12 cellular contexts compared by ENCODE assay signal in the genomic region with DNA sequence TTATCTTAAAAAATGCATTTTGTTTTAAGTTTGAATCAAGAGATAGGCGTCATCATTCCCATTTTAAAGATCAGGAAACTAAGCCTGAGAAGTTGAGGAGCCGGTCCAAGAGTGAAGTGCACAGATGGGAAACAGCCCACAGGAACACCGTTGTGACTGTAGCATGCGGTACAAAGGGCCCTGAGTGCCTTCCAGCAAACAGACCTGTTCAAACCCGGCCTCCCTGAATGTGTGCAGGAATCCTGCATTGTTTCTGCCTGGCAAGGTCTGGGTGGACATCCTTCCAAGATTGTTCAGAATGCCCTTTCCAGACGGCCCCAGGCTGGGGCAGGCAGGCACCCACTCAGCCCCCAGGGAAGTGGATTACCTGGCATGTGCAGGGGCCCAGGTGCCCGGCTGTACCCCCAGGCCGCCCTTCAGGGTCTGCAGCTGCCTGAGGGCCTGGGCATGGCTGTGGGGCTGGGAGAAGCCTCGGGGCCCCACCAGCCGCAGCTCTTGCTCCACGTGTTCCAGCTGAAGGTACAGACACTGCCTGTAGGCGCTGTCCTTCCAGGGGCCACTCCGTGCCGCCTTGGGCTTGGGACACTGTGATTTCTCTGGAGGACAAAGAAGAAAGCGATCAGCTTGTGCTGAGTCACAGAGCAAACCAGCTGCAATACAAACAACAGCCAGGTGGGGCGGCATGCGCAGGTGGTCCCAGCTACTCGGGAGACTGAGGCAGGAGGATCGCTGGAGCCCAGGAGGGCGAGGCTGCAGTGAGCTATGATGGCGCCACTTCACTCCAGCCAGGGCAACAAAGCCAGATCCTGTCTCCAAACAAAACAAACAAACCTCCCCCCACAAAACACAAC. TPM values are rescaled to one million over a fixed set of nuclear protein-coding genes. Genes with fewer than 3 reads are reported as not detected.
DNase-seq lines count a peak whose midpoint lies in the region; ATAC-seq and TF ChIP-seq lines count a peak whose summit lies in the region.
"Had no signal": no experiment of that assay in that cellular context is flagged by ENCODE, and none has a peak within 500 bp of the region (broad histone marks: within the 10 kb centered on the region; RNA-seq: fewer than 3 reads in every experiment).

No MANE protein-coding gene starts in this region.

- peak; percentile 18 for TF ChIP-seq CTCF in fibroblast of the aortic adventitia (IDR thresholded peaks at IDR 0.05; ENCODE audit: insufficient read depth, low read length)

- peaks cover 24% of the 10 kb centered on the region for H3K4me1 ChIP-seq in NT2/D1 (ENCODE audit: insufficient read depth, insufficient read length)
- H3K4me1 ChIP-seq: HAP-1 had no signal

- H3K4me3 ChIP-seq in NT2/D1 (ENCODE audit: insufficient read length, low read depth) (no peak overlapping the region), fibroblast of the aortic adventitia (ENCODE audit: low read depth, low read length) (no peak overlapping the region)
- H3K4me3 ChIP-seq: HAP-1, SJSA1 had no signal

- no peaks in the 10 kb centered on the region for H3K9me3 ChIP-seq in NT2/D1 (ENCODE audit: insufficient read depth, low read length)
- H3K9me3 ChIP-seq: HAP-1, SJSA1 had no signal

- no peak for ATAC-seq in HG02678 (IDR thresholded peaks at IDR 0.05; ENCODE audit: unreplicated experiment)

- H3K9ac ChIP-seq in NT2/D1 (ENCODE audit: insufficient read length, low read depth), result peak overlapping the region; percentile 57

- no peaks in the 10 kb centered on the region for H3K27me3 ChIP-seq in NT2/D1 (ENCODE audit: insufficient read depth, insufficient read length)
- H3K27me3 ChIP-seq: SJSA1 had no signal

- H3K36me3 ChIP-seq in NT2/D1 (ENCODE audit: insufficient read depth, insufficient read length, low read length), result no peaks in the 10 kb centered on the region
- H3K36me3 ChIP-seq: HAP-1, SJSA1 had no signal

- peak; percentile 26 for DNase-seq in stimulated activated CD4-positive, alpha-beta T cell treated with anti-CD3 and anti-CD28 coated beads, Interleukin-15, amount 100 ng/mL, for 24 hours
- DNase-seq in stimulated activated CD4-positive, alpha-beta T cell treated with anti-CD3 and anti-CD28 coated beads, Interleukin-4, amount 100 ng/mL, for 1 hour, result no peak
- DNase-seq in NT2/D1 (ENCODE audit: low read depth, low spot score) (peak; percentile 51), fibroblast of the aortic adventitia (ENCODE audit: low read depth) (no peak), epidermal melanocyte (ENCODE audit: insufficient read length, low spot score) (no peak), NCI-H187 (lab: John Stamatoyannopoulos, UW) (no peak), NCI-H1417 treated with DMSO at 0.1 percent for 48 hours (lab: John Stamatoyannopoulos, UW) (no peak)
- DNase-seq: cerebellar nuclear complex, NCI-H146 had no signal

RNA-seq across cellular contexts. Expression of gene GCSH, which starts 45.0 kb away (rescaled TPM):
- total RNA-seq in fibroblast of the aortic adventitia (ENCODE audit: low replicate concordance), result 36.2 and 84.3 TPM in 2 replicates

Comparison
In these comparisons a context has a peak if more than half of its experiments do, and no peak if none do; other contexts are left out.
1. DNase-seq: peak in stimulated activated CD4-positive, alpha-beta T cell treated with anti-CD3 and anti-CD28 coated beads, Interleukin-15, amount 100 ng/mL, for 24 hours (single experiment) and NT2/D1 (single experiment); none in stimulated activated CD4-positive, alpha-beta T cell treated with anti-CD3 and anti-CD28 coated beads, Interleukin-4, amount 100 ng/mL, for 1 hour (single experiment), fibroblast of the aortic adventitia (single experiment), epidermal melanocyte (single experiment), NCI-H187 (0 of 2) and NCI-H1417 treated with DMSO at 0.1 percent for 48 hours (single experiment).